ENCODE assay signal across 10 cellular contexts in genomic region chr17:20267459-20267842, GRCh38.
A peak's percentile ranks its signal among the peaks of the same experiment; 100 is the strongest.
DNase-seq lines count a peak whose midpoint lies in the region; ATAC-seq and TF ChIP-seq lines count a peak whose summit lies in the region.
"Had no signal": no experiment of that assay in that cellular context is flagged by ENCODE, and none has a peak within 500 bp of the region (broad histone marks: within the 10 kb centered on the region; RNA-seq: fewer than 3 reads in every experiment).

No MANE protein-coding gene starts in this region.

- CTCF ChIA-PET in activated CD8-positive, alpha-beta T cell treated with anti-CD3 and anti-CD28 coated beads for 36 hours (lab: Charles Lee) = interaction anchor here (1.5 to 1.6 kb wide), 2 partner anchors 11 to 33 kb away, joined by 4 read pairs; no protein-coding TSS in a partner anchor

- no peak overlapping the region for H3K27ac ChIP-seq in left ventricle myocardium inferior (replicated peaks)
- H3K27ac ChIP-seq: stomach had no signal

- TF ChIP-seq CTCF in activated CD8-positive, alpha-beta T cell treated with anti-CD3 and anti-CD28 coated beads for 36 hours (IDR thresholded peaks at IDR 0.05) = no peak
- no peak for TF ChIP-seq CTCF in left ventricle myocardium inferior (IDR thresholded peaks at IDR 0.05; ENCODE audit: borderline replicate concordance)

- H3K27ac Mint-ChIP-seq in activated CD8-positive, alpha-beta T cell treated with anti-CD3 and anti-CD28 coated beads for 36 hours = no peak overlapping the region
- no peak overlapping the region for H3K27ac Mint-ChIP-seq in effector memory CD8-positive, alpha-beta T cell
- no peak overlapping the region for H3K27ac Mint-ChIP-seq in stimulated activated memory B cell treated with anti-CD40 and anti-IgM and Interleukin-4, amounts not matched to agents 10 μg/mL and 1 μg/mL and 100 μg/mL, for 72 hours

- H3K4me3 ChIP-seq in left ventricle myocardium inferior = no peak overlapping the region
- H3K4me3 ChIP-seq: stomach had no signal

- H3K27me3 Mint-ChIP-seq in activated CD8-positive, alpha-beta T cell treated with anti-CD3 and anti-CD28 coated beads for 36 hours = no peaks in the 10 kb centered on the region
- H3K27me3 Mint-ChIP-seq in effector memory CD8-positive, alpha-beta T cell = no peaks in the 10 kb centered on the region
- H3K27me3 Mint-ChIP-seq in stimulated activated memory B cell treated with anti-CD40 and anti-IgM and Interleukin-4, amounts not matched to agents 10 μg/mL and 1 μg/mL and 100 μg/mL, for 72 hours = no peaks in the 10 kb centered on the region

- no peaks in the 10 kb centered on the region for H3K27me3 ChIP-seq in left ventricle myocardium inferior (ENCODE audit: low read depth)
- H3K27me3 ChIP-seq: stomach had no signal

- H3K4me1 ChIP-seq in left ventricle myocardium inferior = peaks cover 31% of the 10 kb centered on the region

- no peaks in the 10 kb centered on the region for H3K36me3 ChIP-seq in left ventricle myocardium inferior

- H3K9me3 ChIP-seq in left ventricle myocardium inferior (replicated peaks) = no peaks in the 10 kb centered on the region
- H3K9me3 ChIP-seq: stomach had no signal

- H3K9me3 Mint-ChIP-seq in activated CD8-positive, alpha-beta T cell treated with anti-CD3 and anti-CD28 coated beads for 36 hours = no peaks in the 10 kb centered on the region
- H3K9me3 Mint-ChIP-seq in effector memory CD8-positive, alpha-beta T cell = no peaks in the 10 kb centered on the region
- no peaks in the 10 kb centered on the region for H3K9me3 Mint-ChIP-seq in stimulated activated memory B cell treated with anti-CD40 and anti-IgM and Interleukin-4, amounts not matched to agents 10 μg/mL and 1 μg/mL and 100 μg/mL, for 72 hours

- ATAC-seq in activated CD8-positive, alpha-beta T cell treated with anti-CD3 and anti-CD28 coated beads for 36 hours = peak; percentile 52
- ATAC-seq in effector memory CD8-positive, alpha-beta T cell (replicated peaks) = peak; percentile 41
- no peak for ATAC-seq in stimulated activated memory B cell treated with anti-CD40 and anti-IgM and Interleukin-4, amounts not matched to agents 10 μg/mL and 1 μg/mL and 100 μg/mL, for 72 hours

- peaks cover 2% of the 10 kb centered on the region for H3K36me3 Mint-ChIP-seq in activated CD8-positive, alpha-beta T cell treated with anti-CD3 and anti-CD28 coated beads for 36 hours (ENCODE audit: low read depth)
- no peaks in the 10 kb centered on the region for H3K36me3 Mint-ChIP-seq in effector memory CD8-positive, alpha-beta T cell (ENCODE audit: insufficient read depth)
- H3K36me3 Mint-ChIP-seq in stimulated activated memory B cell treated with anti-CD40 and anti-IgM and Interleukin-4, amounts not matched to agents 10 μg/mL and 1 μg/mL and 100 μg/mL, for 72 hours = no peaks in the 10 kb centered on the region

- H3K4me3 Mint-ChIP-seq in activated CD8-positive, alpha-beta T cell treated with anti-CD3 and anti-CD28 coated beads for 36 hours = no peak overlapping the region
- H3K4me3 Mint-ChIP-seq in effector memory CD8-positive, alpha-beta T cell = no peak overlapping the region
- H3K4me3 Mint-ChIP-seq in stimulated activated memory B cell treated with anti-CD40 and anti-IgM and Interleukin-4, amounts not matched to agents 10 μg/mL and 1 μg/mL and 100 μg/mL, for 72 hours = no peak overlapping the region

- intact Hi-C loops in activated CD8-positive, alpha-beta T cell treated with anti-CD3 and anti-CD28 coated beads for 36 hours (cut with micrococcal nuclease) = no loop called here
- intact Hi-C loops in left ventricle myocardium inferior (cut with micrococcal nuclease) = no loop called here

- DNase-seq in activated gamma-delta T cell treated with Interleukin-2 at 50 U/mL for 16 hours (peak; percentile 14), activated gamma-delta T cell (lab: John Stamatoyannopoulos, UW) (no peak), NCI-H82 (lab: John Stamatoyannopoulos, UW) (no peak), left ventricle myocardium inferior (no peak)
- DNase-seq in activated CD8-positive, alpha-beta T cell treated with anti-CD3 and anti-CD28 coated beads for 36 hours = peak; percentile 68
- DNase-seq in effector memory CD8-positive, alpha-beta T cell = peak in 1 of 3 experiments; percentile 3
- peak; percentile 15 for DNase-seq in stimulated activated CD8-positive, alpha-beta memory T cell treated with anti-CD3 and anti-CD28 coated beads, Interleukin-7, amount 100 ng/mL, for 24 hours (ENCODE audit: low read depth)
- DNase-seq: kidney glomerular epithelial cell, stomach had no signal

- POLR2A ChIA-PET in activated CD8-positive, alpha-beta T cell treated with anti-CD3 and anti-CD28 coated beads for 36 hours (lab: Charles Lee) = no interaction called here

- peaks cover 70% of the 10 kb centered on the region for H3K4me1 Mint-ChIP-seq in activated CD8-positive, alpha-beta T cell treated with anti-CD3 and anti-CD28 coated beads for 36 hours (ENCODE audit: low read depth)
- peaks cover 6 to 11% of the 10 kb centered on the region in 2 donors for H3K4me1 Mint-ChIP-seq in effector memory CD8-positive, alpha-beta T cell (ENCODE audit: low read depth in 2 of 2)
- H3K4me1 Mint-ChIP-seq in stimulated activated memory B cell treated with anti-CD40 and anti-IgM and Interleukin-4, amounts not matched to agents 10 μg/mL and 1 μg/mL and 100 μg/mL, for 72 hours = peaks cover 11% of the 10 kb centered on the region

Comparison
In these comparisons a context has a peak if more than half of its experiments do, and no peak if none do; other contexts are left out.
1. DNase-seq: peak in activated gamma-delta T cell treated with Interleukin-2 at 50 U/mL for 16 hours (single experiment), activated CD8-positive, alpha-beta T cell treated with anti-CD3 and anti-CD28 coated beads for 36 hours (single experiment) and stimulated activated CD8-positive, alpha-beta memory T cell treated with anti-CD3 and anti-CD28 coated beads, Interleukin-7, amount 100 ng/mL, for 24 hours (single experiment); none in activated gamma-delta T cell (single experiment), NCI-H82 (single experiment) and left ventricle myocardium inferior (single experiment).